Comparison of ENCODE assay signal across 8 cellular contexts in the genomic region with DNA sequence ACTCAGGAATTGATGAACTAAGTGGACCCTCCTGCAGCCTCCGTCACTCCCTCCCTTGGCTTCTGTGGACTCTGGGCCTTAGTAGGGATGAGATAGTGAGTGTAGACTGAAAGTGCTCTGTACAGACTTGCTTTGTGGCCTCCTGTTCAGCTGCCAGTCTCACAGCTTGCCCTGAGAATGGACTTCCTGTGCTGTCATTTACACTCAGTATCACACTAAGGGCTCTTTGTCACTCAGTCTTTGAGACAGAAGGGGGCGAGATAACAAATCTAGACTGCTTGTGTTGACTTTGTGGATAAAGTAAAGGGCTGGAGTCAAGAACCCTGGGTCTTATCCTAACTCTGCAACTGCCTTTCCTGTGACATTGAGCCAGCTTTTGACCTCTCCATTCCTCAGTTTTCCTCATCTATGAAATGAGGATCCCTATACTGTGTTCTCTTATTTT. TPM values are rescaled to one million over a fixed set of nuclear protein-coding genes. Genes with fewer than 3 reads are reported as not detected.
DNase-seq lines count a peak whose midpoint lies in the region; ATAC-seq and TF ChIP-seq lines count a peak whose summit lies in the region.

No MANE protein-coding gene starts in this region.

- H3K4me3 ChIP-seq in OCI-LY1 (ENCODE audit: low read depth, low read length, poor library complexity, severe bottlenecking) (no peak overlapping the region), Peyer's patch (no peak overlapping the region)

- no peak for TF ChIP-seq POLR2A in Peyer's patch (IDR thresholded peaks at IDR 0.05)

- TF ChIP-seq CTCF in OCI-LY1 (IDR thresholded peaks at IDR 0.05; ENCODE audit: low read length) (peak; percentile 52), Peyer's patch (IDR thresholded peaks at IDR 0.05) (peak in 1 of 6 experiments; percentile 11)

- no peak overlapping the region for H3K9ac ChIP-seq in OCI-LY1 (ENCODE audit: low read length)

- H3K4me1 ChIP-seq in OCI-LY1 (ENCODE audit: insufficient read depth, low read length, severe bottlenecking), result peaks cover 23% of the 10 kb centered on the region
- peaks cover 0 to 14% (median 0%) of the 10 kb centered on the region in 4 donors for H3K4me1 ChIP-seq in Peyer's patch

- intact Hi-C loops in left ventricle myocardium superior (cut with micrococcal nuclease), result loop anchor here (10.0 kb wide), 1 partner anchor 587 kb away; no protein-coding TSS in a partner anchor

- H4K20me1 ChIP-seq in OCI-LY1 (ENCODE audit: insufficient read depth, low read length), result no peaks in the 10 kb centered on the region

- no peak overlapping the region for H3K4me2 ChIP-seq in OCI-LY1 (ENCODE audit: low read length)

- no peaks in the 10 kb centered on the region for H3F3A ChIP-seq in OCI-LY1 (ENCODE audit: insufficient read depth, low read length)

- H3K27me3 ChIP-seq in OCI-LY1 (ENCODE audit: insufficient read depth, low read length), result 0 out of 2 replicates have a peak, but pooled peaks cover 6% of the 10 kb centered on the region
- no peaks in the 10 kb centered on the region for H3K27me3 ChIP-seq in Peyer's patch

- no peaks in the 10 kb centered on the region for H3K36me3 ChIP-seq in OCI-LY1 (ENCODE audit: insufficient read depth, low read length)
- H3K36me3 ChIP-seq in Peyer's patch, result no peaks in the 10 kb centered on the region

- no peak overlapping the region; the same call in 1 of the 2 replicates for H2AFZ ChIP-seq in OCI-LY1 (ENCODE audit: low read length)

- H3K9me3 ChIP-seq in OCI-LY1 (ENCODE audit: low read length) (no peaks in the 10 kb centered on the region), Peyer's patch (no peaks in the 10 kb centered on the region)

- peak; percentile 94 for ATAC-seq in GM18907 (IDR thresholded peaks at IDR 0.05; ENCODE audit: unreplicated experiment)
- ATAC-seq in HG02678 (IDR thresholded peaks at IDR 0.05; ENCODE audit: unreplicated experiment), result peak; percentile 90
- peak; percentile 56 for ATAC-seq in left ventricle myocardium superior
- no peak for ATAC-seq in HG02938 (IDR thresholded peaks at IDR 0.05; ENCODE audit: unreplicated experiment)

- H3K79me2 ChIP-seq in OCI-LY1 (ENCODE audit: insufficient read depth, low read length), result no peaks in the 10 kb centered on the region

- no peak for DNase-seq in left ventricle myocardium superior
- no peak for DNase-seq in effector CD8-positive, alpha-beta T cell (lab: John Stamatoyannopoulos, UW)
- no peak for DNase-seq in RPMI8226
- no peak for DNase-seq in Peyer's patch

- no peak overlapping the region for H3K27ac ChIP-seq in OCI-LY1 (ENCODE audit: low read depth, low read length, poor library complexity, severe bottlenecking)
- peak overlapping the region in 2 of 4 donors; percentile 14 to 40 for H3K27ac ChIP-seq in Peyer's patch

- H3K9me2 ChIP-seq in OCI-LY1 (ENCODE audit: low read depth, low read length), result no peaks in the 10 kb centered on the region

RNA-seq across cellular contexts. Expression of a gene that starts 21.0 kb away (rescaled TPM):
- total RNA-seq in left ventricle myocardium superior (37.6 TPM), Peyer's patch (10 to 100 TPM; 18.2 to 33.9 (median 27.3) TPM)
